Comparison of ENCODE assay signal across 15 cellular contexts in genomic region chr12:46362895-46363581, GRCh38. TPM values are rescaled to one million over a fixed set of nuclear protein-coding genes. Genes with fewer than 3 reads are reported as not detected.
DNase-seq lines count a peak whose midpoint lies in the region; ATAC-seq and TF ChIP-seq lines count a peak whose summit lies in the region.
"Had no signal": no experiment of that assay in that cellular context is flagged by ENCODE, and none has a peak within 500 bp of the region (broad histone marks: within the 10 kb centered on the region; RNA-seq: fewer than 3 reads in every experiment).

No MANE protein-coding gene starts in this region.

- no peaks in the 10 kb centered on the region for H3K9me3 Mint-ChIP-seq in activated CD8-positive, alpha-beta memory T cell treated with anti-CD3 and anti-CD28 coated beads, Interleukin-2, amount 10 ng/mL, durations not matched to agents 7 days and 5 days (ENCODE audit: low read depth)
- no peaks in the 10 kb centered on the region for H3K9me3 Mint-ChIP-seq in T-cell
- no peaks in the 10 kb centered on the region for H3K9me3 Mint-ChIP-seq in stimulated activated naive CD8-positive, alpha-beta T cell treated with anti-CD3 and anti-CD28 coated beads, Interleukin-15, amount 100 ng/mL, for 72 hours
- H3K9me3 Mint-ChIP-seq: brain had no signal

- intact Hi-C loops in spleen (cut with DNase I; ENCODE audit: low total_unique reads), result no loop called here

- DNase-seq in activated CD8-positive, alpha-beta memory T cell treated with anti-CD3 and anti-CD28 coated beads, Interleukin-2, amount 10 ng/mL, durations not matched to agents 7 days and 5 days, result no peak
- DNase-seq in activated CD8-positive, alpha-beta memory T cell treated with anti-CD3 and anti-CD28 coated beads for 24 hours, result no peak
- no peak for DNase-seq in T-cell
- peak; percentile 67 for DNase-seq in fibroblast of mammary gland (ENCODE audit: low read depth)
- DNase-seq in stimulated activated naive CD8-positive, alpha-beta T cell treated with anti-CD3 and anti-CD28 coated beads, Interleukin-15, amount 100 ng/mL, for 72 hours, result no peak
- no peak for DNase-seq in NCI-H2196 (lab: John Stamatoyannopoulos, UW; ENCODE audit: unreplicated experiment)
- no peak for DNase-seq in spleen
- DNase-seq: foreskin melanocyte, GDM1, KG1, left ventricle myocardium superior, posterior cingulate gyrus, SHP77 had no signal

- H3K4me3 ChIP-seq in fibroblast of mammary gland (ENCODE audit: control insufficient read depth, low read depth, low read length) (no peak overlapping the region), spleen (peak overlapping the region in 1 of 8 donors; percentile 9)

- H3K9me3 ChIP-seq in spleen, result no peaks in the 10 kb centered on the region

- no peak for TF ChIP-seq CTCF in fibroblast of mammary gland (conservative IDR thresholded peaks at IDR 0.05; ENCODE audit: control insufficient read depth, insufficient read depth, low read depth, low read length)
- no peak for TF ChIP-seq CTCF in spleen (IDR thresholded peaks at IDR 0.05 in 8 of 11, conservative IDR thresholded peaks at IDR 0.05 in 3 of 11)

- no peak overlapping the region for H3K27ac ChIP-seq in spleen

- H3K36me3 Mint-ChIP-seq in activated CD8-positive, alpha-beta memory T cell treated with anti-CD3 and anti-CD28 coated beads, Interleukin-2, amount 10 ng/mL, durations not matched to agents 7 days and 5 days, result peaks cover 84% of the 10 kb centered on the region
- H3K36me3 Mint-ChIP-seq in T-cell, result peaks cover 77% of the 10 kb centered on the region

- H3K4me3 Mint-ChIP-seq in activated CD8-positive, alpha-beta memory T cell treated with anti-CD3 and anti-CD28 coated beads, Interleukin-2, amount 10 ng/mL, durations not matched to agents 7 days and 5 days, result no peak overlapping the region
- H3K4me3 Mint-ChIP-seq in T-cell, result no peak overlapping the region
- peak overlapping the region; percentile 46 to 69 for H3K4me3 Mint-ChIP-seq in stimulated activated naive CD8-positive, alpha-beta T cell treated with anti-CD3 and anti-CD28 coated beads, Interleukin-15, amount 100 ng/mL, for 72 hours

- no peak for ATAC-seq in activated CD8-positive, alpha-beta memory T cell treated with anti-CD3 and anti-CD28 coated beads, Interleukin-2, amount 10 ng/mL, durations not matched to agents 7 days and 5 days
- no peak for ATAC-seq in T-cell (replicated peaks in 1 of 4)
- no peak for ATAC-seq in stimulated activated naive CD8-positive, alpha-beta T cell treated with anti-CD3 and anti-CD28 coated beads, Interleukin-15, amount 100 ng/mL, for 72 hours
- no peak for ATAC-seq in GM18858 (IDR thresholded peaks at IDR 0.05; ENCODE audit: unreplicated experiment)
- ATAC-seq: left ventricle myocardium superior had no signal

- peaks cover 64% of the 10 kb centered on the region for H3K4me1 Mint-ChIP-seq in activated CD8-positive, alpha-beta memory T cell treated with anti-CD3 and anti-CD28 coated beads, Interleukin-2, amount 10 ng/mL, durations not matched to agents 7 days and 5 days
- H3K4me1 Mint-ChIP-seq in T-cell, result peaks cover 71 to 76% (median 75%) of the 10 kb centered on the region in 3 donors
- peaks cover 71% of the 10 kb centered on the region for H3K4me1 Mint-ChIP-seq in stimulated activated naive CD8-positive, alpha-beta T cell treated with anti-CD3 and anti-CD28 coated beads, Interleukin-15, amount 100 ng/mL, for 72 hours

- H3K4me1 ChIP-seq in spleen, result peaks cover 32 to 95% (median 74%) of the 10 kb centered on the region in 6 donors

- no peaks in the 10 kb centered on the region for H3K27me3 Mint-ChIP-seq in activated CD8-positive, alpha-beta memory T cell treated with anti-CD3 and anti-CD28 coated beads, Interleukin-2, amount 10 ng/mL, durations not matched to agents 7 days and 5 days
- no peaks in the 10 kb centered on the region for H3K27me3 Mint-ChIP-seq in T-cell
- H3K27me3 Mint-ChIP-seq in stimulated activated naive CD8-positive, alpha-beta T cell treated with anti-CD3 and anti-CD28 coated beads, Interleukin-15, amount 100 ng/mL, for 72 hours, result no peaks in the 10 kb centered on the region
- H3K27me3 Mint-ChIP-seq: brain had no signal

- H3K27ac Mint-ChIP-seq in activated CD8-positive, alpha-beta memory T cell treated with anti-CD3 and anti-CD28 coated beads, Interleukin-2, amount 10 ng/mL, durations not matched to agents 7 days and 5 days, result peak overlapping the region; percentile 67
- peak overlapping the region; percentile 61 to 62 for H3K27ac Mint-ChIP-seq in T-cell
- H3K27ac Mint-ChIP-seq in stimulated activated naive CD8-positive, alpha-beta T cell treated with anti-CD3 and anti-CD28 coated beads, Interleukin-15, amount 100 ng/mL, for 72 hours, result no peak overlapping the region
- H3K27ac Mint-ChIP-seq: brain had no signal

- POLR2A ChIA-PET in T-cell (lab: Charles Lee), result interaction anchor here in 1 of 2 donors (0.7 kb wide), 1 partner anchor 98 kb away, joined by 3 read pairs; no protein-coding TSS in a partner anchor

- H3K27me3 ChIP-seq in spleen (replicated peaks in 1 of 7), result no peaks in the 10 kb centered on the region

- TF ChIP-seq POLR2A in spleen (IDR thresholded peaks at IDR 0.05), result no peak

- WGBS in spleen, 5 donors, result 47 to 67% (median 52%) methylated on average over 2 of the region's 2 CpGs

- CTCF ChIA-PET in activated CD8-positive, alpha-beta memory T cell treated with anti-CD3 and anti-CD28 coated beads, Interleukin-2, amount 10 ng/mL, durations not matched to agents 7 days and 5 days (lab: Charles Lee), result interaction anchor here (0.9 kb wide), 1 partner anchor 100 kb away, joined by 3 read pairs; no protein-coding TSS in a partner anchor
- CTCF ChIA-PET in T-cell (lab: Charles Lee), result interaction anchor here in 1 of 2 donors (0.6 to 1.1 kb wide), 2 partner anchors 9 to 250 kb away, joined by 3 to 7 read pairs; no protein-coding TSS in a partner anchor

- peaks cover 0 to 100% (median 96%) of the 10 kb centered on the region in 6 donors for H3K36me3 ChIP-seq in spleen

RNA-seq across cellular contexts. Expression of gene SLC38A2, which starts 9.5 kb away (rescaled TPM):
- 100 to 1,000 TPM; 168 to 258 TPM for total RNA-seq in activated CD8-positive, alpha-beta memory T cell treated with anti-CD3 and anti-CD28 coated beads, Interleukin-2, amount 10 ng/mL, durations not matched to agents 7 days and 5 days
- total RNA-seq in T-cell (100 to 1,000 TPM; 165 to 265 (median 217) TPM), spleen (100 to 1,000 TPM; 118 to 297 (median 211) TPM)
- 10 to 100 TPM; 40.7 to 55.9 (median 49.8) TPM for polyA plus RNA-seq in spleen

Comparison
In these comparisons a context has a peak if more than half of its experiments do, and no peak if none do; other contexts are left out.
1. H3K27ac Mint-ChIP-seq: peak in activated CD8-positive, alpha-beta memory T cell treated with anti-CD3 and anti-CD28 coated beads, Interleukin-2, amount 10 ng/mL, durations not matched to agents 7 days and 5 days (single experiment) and T-cell (2 of 2); none in stimulated activated naive CD8-positive, alpha-beta T cell treated with anti-CD3 and anti-CD28 coated beads, Interleukin-15, amount 100 ng/mL, for 72 hours (0 of 2).
2. H3K4me3 Mint-ChIP-seq: peak in stimulated activated naive CD8-positive, alpha-beta T cell treated with anti-CD3 and anti-CD28 coated beads, Interleukin-15, amount 100 ng/mL, for 72 hours (2 of 2); none in activated CD8-positive, alpha-beta memory T cell treated with anti-CD3 and anti-CD28 coated beads, Interleukin-2, amount 10 ng/mL, durations not matched to agents 7 days and 5 days (single experiment) and T-cell (0 of 3).